Comparison of ENCODE assay signal across 21 cellular contexts in the genomic region with DNA sequence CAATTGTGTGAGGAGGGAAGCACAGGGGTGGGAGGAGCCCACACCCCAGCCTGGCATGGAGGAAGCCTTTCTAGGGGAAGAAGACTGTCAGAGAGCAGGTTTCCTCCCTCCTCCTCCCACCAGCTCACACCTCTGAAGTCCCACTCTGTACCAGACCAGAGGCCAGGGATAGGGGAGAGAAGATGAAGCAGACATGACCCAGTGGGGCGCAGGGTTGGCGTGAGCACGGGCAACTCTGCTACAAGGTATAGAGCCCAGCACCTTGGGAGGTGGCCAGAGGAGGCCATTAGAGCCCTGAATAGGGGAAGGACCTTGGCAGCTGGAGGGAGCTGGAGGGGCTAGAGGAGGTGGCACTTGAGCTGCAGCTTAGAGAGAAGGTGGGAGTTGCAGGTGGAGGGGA. TPM values are rescaled to one million over a fixed set of nuclear protein-coding genes. Genes with fewer than 3 reads are reported as not detected.
"Had no signal": no experiment of that assay in that cellular context is flagged by ENCODE, and none has a peak within 500 bp of the region (broad histone marks: within the 10 kb centered on the region; RNA-seq: fewer than 3 reads in every experiment).

No MANE protein-coding gene starts in this region.

- H3K4me2 ChIP-seq: smooth muscle cell had no signal

- H3K27me3 ChIP-seq: esophagus muscularis mucosa, gastrocnemius medialis, heart right ventricle, right atrium auricular region, upper lobe of right lung, vagina had no signal

- DNase-seq: cortex of kidney; effector memory CD4-positive, alpha-beta T cell; gastrocnemius medialis; heart right ventricle; kidney; left cardiac atrium; left ventricle myocardium inferior; lower lobe of right lung; natural killer cell; stimulated activated CD4-positive, alpha-beta T cell treated with anti-CD3 and anti-CD28 coated beads, Interleukin-2, amount 100 ng/mL, for 48 hours; stimulated activated naive CD8-positive, alpha-beta T cell treated with anti-CD3 and anti-CD28 coated beads, Interleukin-15, Interleukin-2, amounts not matched to agents 100 U/mL and 50 U/mL, for 24 hours; tibial artery; upper lobe of right lung had no signal

- H3K4me3 ChIP-seq: esophagus muscularis mucosa, gastrocnemius medialis, heart right ventricle, left ventricle myocardium inferior, lower lobe of right lung, right atrium auricular region, smooth muscle cell, tibial artery, upper lobe of right lung, vagina had no signal

- H3K36me3 Mint-ChIP-seq: memory B cell, mesothelial cell of epicardium, natural killer cell had no signal

- H3K9me3 Mint-ChIP-seq: memory B cell, mesothelial cell of epicardium, natural killer cell had no signal

- H3K9me3 ChIP-seq: esophagus muscularis mucosa, gastrocnemius medialis, heart right ventricle, left ventricle myocardium inferior, lower lobe of right lung, right atrium auricular region, tibial artery, upper lobe of right lung, vagina had no signal

- H3K4me1 ChIP-seq: tibial artery, vagina had no signal

- H3K27ac Mint-ChIP-seq: memory B cell, mesothelial cell of epicardium, natural killer cell had no signal

- H3K27ac ChIP-seq: epithelial cell of prostate, esophagus muscularis mucosa, gastrocnemius medialis, heart right ventricle, left ventricle myocardium inferior, lower lobe of right lung, right atrium auricular region, tibial artery, upper lobe of right lung, vagina had no signal

- ATAC-seq: gastrocnemius medialis; heart right ventricle; left cardiac atrium; lower lobe of right lung; natural killer cell; stimulated activated naive CD8-positive, alpha-beta T cell treated with anti-CD3 and anti-CD28 coated beads, Interleukin-15, Interleukin-2, amounts not matched to agents 100 U/mL and 50 U/mL, for 24 hours had no signal

- H3K4me3 Mint-ChIP-seq: memory B cell, mesothelial cell of epicardium, natural killer cell had no signal

- H3K4me1 Mint-ChIP-seq: memory B cell, natural killer cell had no signal

- H3K36me3 ChIP-seq: gastrocnemius medialis, right atrium auricular region, tibial artery, vagina had no signal

RNA-seq across cellular contexts. Expression of a gene that starts 15.9 kb away (rescaled TPM):
- total RNA-seq: fibroblast of villous mesenchyme, mesothelial cell of epicardium, natural killer cell, smooth muscle cell had no signal
